ENCODE assay signal across 19 cellular contexts in genomic region chr9:3960661-3961144, GRCh38.
DNase-seq lines count a peak whose midpoint lies in the region; TF ChIP-seq lines count a peak whose summit lies in the region.
"Had no signal": no experiment of that assay in that cellular context is flagged by ENCODE, and none has a peak within 500 bp of the region (broad histone marks: within the 10 kb centered on the region; RNA-seq: fewer than 3 reads in every experiment).

No MANE protein-coding gene starts in this region.

- H3K4me3 ChIP-seq in subcutaneous abdominal adipose tissue (ENCODE audit: low read depth in 1 of 5, low read length in 5 of 5), result no peak overlapping the region
- H3K4me3 ChIP-seq: vagina had no signal

- H3K27me3 ChIP-seq in subcutaneous abdominal adipose tissue (ENCODE audit: control insufficient read depth in 5 of 5, insufficient read depth in 4 of 5, low read length in 5 of 5), result no peaks in the 10 kb centered on the region
- H3K27me3 ChIP-seq: vagina had no signal

- peaks cover 65% of the 10 kb centered on the region for H3K4me1 Mint-ChIP-seq in HFFc6 (ENCODE audit: low read depth)
- H3K4me1 Mint-ChIP-seq: CD4-positive, CD25-positive, alpha-beta regulatory T cell; memory B cell had no signal

- no peaks in the 10 kb centered on the region for H3K9me3 Mint-ChIP-seq in HFFc6
- H3K9me3 Mint-ChIP-seq: H9, IgD-negative memory B cell, memory B cell had no signal

- H3K9me3 ChIP-seq in subcutaneous abdominal adipose tissue (ENCODE audit: control insufficient read depth in 5 of 5, low read length in 5 of 5), result no peaks in the 10 kb centered on the region
- H3K9me3 ChIP-seq: vagina had no signal

- H3K36me3 ChIP-seq in subcutaneous abdominal adipose tissue (ENCODE audit: control insufficient read depth in 5 of 5, insufficient read depth in 5 of 5, low read length in 5 of 5), result no peaks in the 10 kb centered on the region
- H3K36me3 ChIP-seq: vagina had no signal

- H3K4me1 ChIP-seq in subcutaneous abdominal adipose tissue (ENCODE audit: control insufficient read depth in 5 of 5, insufficient read depth in 5 of 5, low read length in 5 of 5), result peaks cover 0 to 47% (median 19%) of the 10 kb centered on the region in 5 donors

- TF ChIP-seq CTCF in HFFc6 (IDR thresholded peaks at IDR 0.05), result no peak

- H3K27me3 Mint-ChIP-seq in HFFc6 (ENCODE audit: insufficient read depth), result no peaks in the 10 kb centered on the region

- DNase-seq in HFFc6 (peak; percentile 62), astrocyte of the hippocampus (ENCODE audit: low read depth, low spot score) (peak; percentile 75), glomerular visceral epithelial cell (ENCODE audit: extremely low spot score) (peak; percentile 39), dedifferentiated amniotic fluid mesenchymal stem cell (ENCODE audit: extremely low spot score) (no peak), NCI-H526 (lab: John Stamatoyannopoulos, UW) (no peak), mucosa of gallbladder (ENCODE audit: low spot score) (no peak)
- DNase-seq: activated CD8-positive, alpha-beta T cell treated with anti-CD3 and anti-CD28 coated beads, Interleukin-2, amount 10 ng/mL, durations not matched to agents 7 days and 5 days; aorta; CD4-positive, CD25-positive, alpha-beta regulatory T cell; DND-41; foreskin melanocyte; H9; NCI-H1105 treated with DMSO at 0.1 percent for 48 hours; small intestine; stimulated activated naive CD4-positive, alpha-beta T cell treated with Interleukin-2 at 50 U/mL for 16 hours had no signal

- peak overlapping the region; percentile 93 for H3K27ac ChIP-seq in subcutaneous abdominal adipose tissue (ENCODE audit: low read depth, low read length)
- H3K27ac ChIP-seq: vagina had no signal

- no peak overlapping the region for H3K9ac ChIP-seq in subcutaneous abdominal adipose tissue (ENCODE audit: low read length in 5 of 5)

- peak overlapping the region; percentile 71 for H3K27ac Mint-ChIP-seq in HFFc6
- H3K27ac Mint-ChIP-seq: activated CD8-positive, alpha-beta T cell treated with anti-CD3 and anti-CD28 coated beads, Interleukin-2, amount 10 ng/mL, durations not matched to agents 7 days and 5 days; CD4-positive, CD25-positive, alpha-beta regulatory T cell; H9; IgD-negative memory B cell; memory B cell had no signal

- H3K36me3 Mint-ChIP-seq in HFFc6 (ENCODE audit: low read depth), result no peaks in the 10 kb centered on the region
- H3K36me3 Mint-ChIP-seq: CD4-positive, CD25-positive, alpha-beta regulatory T cell; IgD-negative memory B cell; memory B cell had no signal

- no peak overlapping the region for H3K4me3 Mint-ChIP-seq in HFFc6
- H3K4me3 Mint-ChIP-seq: activated CD8-positive, alpha-beta T cell treated with anti-CD3 and anti-CD28 coated beads, Interleukin-2, amount 10 ng/mL, durations not matched to agents 7 days and 5 days; CD4-positive, CD25-positive, alpha-beta regulatory T cell; H9; IgD-negative memory B cell; memory B cell had no signal

Comparison
In these comparisons a context has a peak if more than half of its experiments do, and no peak if none do; other contexts are left out.
1. DNase-seq: peak in HFFc6 (single experiment), astrocyte of the hippocampus (single experiment) and glomerular visceral epithelial cell (single experiment); none in dedifferentiated amniotic fluid mesenchymal stem cell (single experiment), NCI-H526 (0 of 2) and mucosa of gallbladder (single experiment).